ENCODE assay signal across 8 cellular contexts in genomic region chr6:81752969-81753708, GRCh38. TPM values are rescaled to one million over a fixed set of nuclear protein-coding genes. Genes with fewer than 3 reads are reported as not detected.
DNase-seq lines count a peak whose midpoint lies in the region; ATAC-seq and TF ChIP-seq lines count a peak whose summit lies in the region.

No MANE protein-coding gene starts in this region.

- H3K9me3 ChIP-seq in iPS-18a (ENCODE audit: control insufficient read depth, low read depth, low read length) (no peaks in the 10 kb centered on the region), gastrocnemius medialis (no peaks in the 10 kb centered on the region)

- peaks cover 47% of the 10 kb centered on the region for H3K27me3 ChIP-seq in iPS-18a (ENCODE audit: control insufficient read depth, insufficient read depth, low read length)
- no peaks in the 10 kb centered on the region for H3K27me3 ChIP-seq in gastrocnemius medialis

- no peaks in the 10 kb centered on the region for H3K9me3 Mint-ChIP-seq in MCF 10A (ENCODE audit: unreplicated experiment)

- H3K36me3 ChIP-seq in iPS-18a (ENCODE audit: control insufficient read depth, low read depth, low read length): no peaks in the 10 kb centered on the region
- H3K36me3 ChIP-seq in gastrocnemius medialis: no peaks in the 10 kb centered on the region

- DNase-seq in GM13977 (ENCODE audit: low spot score) (peak; percentile 71), NCI-H146 treated with DMSO at 0.1 percent for 48 hours (lab: John Stamatoyannopoulos, UW; ENCODE audit: unreplicated experiment) (peak; percentile 13), MCF 10A (ENCODE audit: unreplicated experiment) (peak; percentile 77), gastrocnemius medialis (peak; percentile 81 to 87), NCI-H2107 (lab: John Stamatoyannopoulos, UW) (no peak)

- POLR2A ChIA-PET in MCF 10A (lab: Yijun Ruan, JAX): interaction anchor here (0.6 to 4.3 kb wide), 42 partner anchors 8 to 1594 kb away, joined by 3 to 54 read pairs (median 4); no protein-coding TSS in a partner anchor

- peaks cover 19% of the 10 kb centered on the region for H3K36me3 Mint-ChIP-seq in MCF 10A (ENCODE audit: insufficient read depth, unreplicated experiment)

- TF ChIP-seq CTCF in GM13977 (IDR thresholded peaks at IDR 0.05; ENCODE audit: extremely low read depth, insufficient read depth, missing control alignments): no peak
- no peak for TF ChIP-seq CTCF in VCaP (conservative IDR thresholded peaks at IDR 0.05)
- TF ChIP-seq CTCF in MCF 10A (IDR thresholded peaks at IDR 0.05; ENCODE audit: unreplicated experiment): no peak
- TF ChIP-seq CTCF in gastrocnemius medialis (IDR thresholded peaks at IDR 0.05 in 4 of 5, conservative IDR thresholded peaks at IDR 0.05 in 1 of 5): no peak

- peak; percentile 50 to 69 for TF ChIP-seq POLR2A in gastrocnemius medialis (IDR thresholded peaks at IDR 0.05)

- in situ Hi-C loops in GM13977 (cut with MboI; ENCODE audit: low pct_unique_long_range_greater_than_20kb, low sequenced_read_pairs, unreplicated experiment) (no loop called here), gastrocnemius medialis (cut with MboI; ENCODE audit: low sequenced_read_pairs in 4 of 4) (loop anchor here (10.0 to 25.0 kb wide), 2 partner anchors 1141 to 1148 kb away; no protein-coding TSS in a partner anchor)

- peak overlapping the region; percentile 98 for H3K4me3 Mint-ChIP-seq in MCF 10A (ENCODE audit: unreplicated experiment)

- peaks cover 18% of the 10 kb centered on the region for H3K4me1 Mint-ChIP-seq in MCF 10A (ENCODE audit: insufficient read depth, unreplicated experiment)

- peak overlapping the region; percentile 80 for H3K27ac ChIP-seq in VCaP
- no peak overlapping the region for H3K27ac ChIP-seq in iPS-18a (ENCODE audit: low read length)
- peak overlapping the region; percentile 89 to 95 (median 94) for H3K27ac ChIP-seq in gastrocnemius medialis

- CTCF ChIA-PET in MCF 10A (lab: Yijun Ruan, JAX): interaction anchor here (0.6 to 5.1 kb wide), 22 partner anchors 11 to 1295 kb away, joined by 3 to 42 read pairs (median 4); no protein-coding TSS in a partner anchor

- H3K4me1 ChIP-seq in iPS-18a (ENCODE audit: control insufficient read depth, low read depth, low read length): peaks cover 8% of the 10 kb centered on the region
- peaks cover 27 to 36% of the 10 kb centered on the region in 2 donors for H3K4me1 ChIP-seq in gastrocnemius medialis

- peak overlapping the region; percentile 36 for H3K9ac ChIP-seq in iPS-18a (ENCODE audit: low read length)

- peak overlapping the region; percentile 88 for H3K27ac Mint-ChIP-seq in MCF 10A (ENCODE audit: low read depth, unreplicated experiment)

- ATAC-seq in HG02642 (IDR thresholded peaks at IDR 0.05; ENCODE audit: poor library complexity, unreplicated experiment) (peak; percentile 57), gastrocnemius medialis (peak; percentile 55 to 66)

- intact Hi-C loops in MCF 10A (cut with micrococcal nuclease): loop anchor here (1.0 to 10.0 kb wide), 9 partner anchors 182 to 1621 kb away; no protein-coding TSS in a partner anchor
- intact Hi-C loops in gastrocnemius medialis (cut with DNase I; ENCODE audit: low total_unique reads): loop anchor here (1.0 to 10.0 kb wide), 6 partner anchors 282 to 1751 kb away; partner anchors contain the start of genes BCKDHB, IBTK and TTK

- H3K27me3 Mint-ChIP-seq in MCF 10A (ENCODE audit: insufficient read depth, unreplicated experiment): no peaks in the 10 kb centered on the region

- BruUV-seq in MCF 10A (replicated peaks; lab: Mats Ljungman, UMichigan): TSS peak; percentile 80

- H3K4me3 ChIP-seq in iPS-18a (ENCODE audit: low read length): peak overlapping the region; percentile 78
- H3K4me3 ChIP-seq in gastrocnemius medialis: peak overlapping the region; percentile 81 to 99 (median 91)

RNA-seq across cellular contexts. Expression of gene TENT5A, which starts 0.7 kb away (rescaled TPM):
- total RNA-seq in MCF 10A (2022) (2.5 and 3.9 TPM in 2 replicates), gastrocnemius medialis (1 to 10 TPM; 2.4 to 3.1 (median 2.8) TPM)
